Comparison of ENCODE assay signal across 23 cellular contexts in genomic region chr2:79771530-79771929, GRCh38.
"Had no signal": no experiment of that assay in that cellular context is flagged by ENCODE, and none has a peak within 500 bp of the region (broad histone marks: within the 10 kb centered on the region; RNA-seq: fewer than 3 reads in every experiment).

No MANE protein-coding gene starts in this region.

- DNase-seq: activated CD4-positive, alpha-beta T cell treated with anti-CD3 and anti-CD28 coated beads for 36 hours; activated CD4-positive, alpha-beta T cell treated with anti-CD3 and anti-CD28 coated beads, Interleukin-2, amount 10 ng/mL, durations not matched to agents 7 days and 5 days; activated CD4-positive, alpha-beta T cell treated with anti-CD3 and anti-CD28 coated beads, Interleukin-2, amount 50 U/mL, for 48 hours; activated CD8-positive, alpha-beta T cell treated with anti-CD3 and anti-CD28 coated beads, Interleukin-2, amount 10 ng/mL, durations not matched to agents 7 days and 5 days; activated gamma-delta T cell; activated naive CD4-positive, alpha-beta T cell treated with Interleukin-2 at 50 U/mL for 16 hours; activated naive CD8-positive, alpha-beta T cell treated with anti-CD3 and anti-CD28 coated beads, Interleukin-2, amount 10 ng/mL, durations not matched to agents 7 days and 5 days; activated T-cell treated with anti-CD3 and anti-CD28 coated beads, Interleukin-2, amount 50 U/mL, for 24 hours; MM.1S; MV-4-11; NCI-H1092; NCI-H1436 treated with DMSO at 0.1 percent for 48 hours; NCI-H1694 treated with DMSO at 0.1 percent for 48 hours; NCI-H2029; NCI-H2171 treated with DMSO at 0.1 percent for 48 hours; NCI-H345; NCI-H526 treated with DMSO at 0.1 percent for 48 hours; NK-92 treated with Interleukin-12 subunit alpha and Interleukin-12 subunit beta, amount 100 ng/mL, for 24 hours; PC-3; Peyer's patch; Right ventricle myocardium superior; T1000 had no signal

- FAIRE-seq: TTC549 had no signal
